ENCODE assay signal across 1 cellular context in the genomic region with DNA sequence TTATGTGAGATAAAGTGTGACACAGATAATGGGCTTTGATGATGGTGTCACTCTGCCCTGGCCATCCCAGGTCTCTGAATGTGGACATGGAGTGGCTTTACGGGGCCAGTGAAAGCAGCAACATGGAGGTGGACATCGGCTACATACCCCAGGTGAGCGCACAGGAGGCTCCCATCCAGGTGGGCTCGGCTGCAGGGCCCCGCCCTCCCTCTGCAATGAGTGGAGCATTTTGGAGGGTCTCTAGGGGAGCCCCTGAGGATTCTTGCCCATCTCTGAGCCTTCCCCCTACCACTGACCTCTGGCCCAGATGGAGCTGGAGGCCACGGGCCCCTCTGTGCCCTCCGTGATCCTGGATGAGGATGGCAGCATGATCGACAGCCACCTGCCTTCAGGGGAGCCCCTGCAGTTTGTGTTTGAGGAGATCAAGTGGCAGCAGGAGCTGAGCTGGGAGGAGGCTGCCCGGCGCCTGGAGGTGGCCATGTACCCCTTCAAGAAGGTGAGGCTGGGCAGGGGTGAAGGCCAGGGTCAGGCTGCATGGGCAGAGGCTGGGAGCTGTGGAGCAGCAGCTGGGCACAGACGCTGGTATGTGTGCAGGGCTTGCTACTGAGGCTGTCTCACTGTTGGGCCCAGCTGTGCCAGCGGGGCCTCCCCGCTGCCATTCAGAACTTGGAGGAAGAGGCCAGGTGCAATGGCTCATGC.
TF ChIP-seq lines count a peak whose summit lies in the region.

No MANE protein-coding gene starts in this region.

TF ChIP-seq in IMR-90, 13 proteins besides CTCF, POLR2A, EP300 and RAD21 (continued from another document):
- TF ChIP-seq, protein P1, sequence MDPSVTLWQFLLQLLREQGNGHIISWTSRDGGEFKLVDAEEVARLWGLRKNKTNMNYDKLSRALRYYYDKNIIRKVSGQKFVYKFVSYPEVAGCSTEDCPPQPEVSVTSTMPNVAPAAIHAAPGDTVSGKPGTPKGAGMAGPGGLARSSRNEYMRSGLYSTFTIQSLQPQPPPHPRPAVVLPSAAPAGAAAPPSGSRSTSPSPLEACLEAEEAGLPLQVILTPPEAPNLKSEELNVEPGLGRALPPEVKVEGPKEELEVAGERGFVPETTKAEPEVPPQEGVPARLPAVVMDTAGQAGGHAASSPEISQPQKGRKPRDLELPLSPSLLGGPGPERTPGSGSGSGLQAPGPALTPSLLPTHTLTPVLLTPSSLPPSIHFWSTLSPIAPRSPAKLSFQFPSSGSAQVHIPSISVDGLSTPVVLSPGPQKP (IDR thresholded peaks at IDR 0.05; ENCODE audit: borderline replicate concordance, low read depth, low read length): no peak
- TF ChIP-seq BHLHE40 (IDR thresholded peaks at IDR 0.05; ENCODE audit: low read depth, low read length) (no peak), FOS (IDR thresholded peaks at IDR 0.05; ENCODE audit: low read depth, low read length) (no peak), CHD1 (IDR thresholded peaks at IDR 0.05; ENCODE audit: low read depth, low read length) (no peak), RFX5 (IDR thresholded peaks at IDR 0.05; ENCODE audit: low read depth, low read length) (no peak), SMC3 (IDR thresholded peaks at IDR 0.05; ENCODE audit: low read depth, low read length) (no peak), NFE2L2 (IDR thresholded peaks at IDR 0.05; ENCODE audit: low read depth, low read length) (no peak), MXI1 (IDR thresholded peaks at IDR 0.05; ENCODE audit: borderline replicate concordance, low read depth, low read length) (no peak)
- TF ChIP-seq, protein P2, sequence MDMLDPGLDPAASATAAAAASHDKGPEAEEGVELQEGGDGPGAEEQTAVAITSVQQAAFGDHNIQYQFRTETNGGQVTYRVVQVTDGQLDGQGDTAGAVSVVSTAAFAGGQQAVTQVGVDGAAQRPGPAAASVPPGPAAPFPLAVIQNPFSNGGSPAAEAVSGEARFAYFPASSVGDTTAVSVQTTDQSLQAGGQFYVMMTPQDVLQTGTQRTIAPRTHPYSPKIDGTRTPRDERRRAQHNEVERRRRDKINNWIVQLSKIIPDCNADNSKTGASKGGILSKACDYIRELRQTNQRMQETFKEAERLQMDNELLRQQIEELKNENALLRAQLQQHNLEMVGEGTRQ (IDR thresholded peaks at IDR 0.05; ENCODE audit: low read depth, low read length): no peak
